ENCODE assay signal across 8 cellular contexts in the genomic region with DNA sequence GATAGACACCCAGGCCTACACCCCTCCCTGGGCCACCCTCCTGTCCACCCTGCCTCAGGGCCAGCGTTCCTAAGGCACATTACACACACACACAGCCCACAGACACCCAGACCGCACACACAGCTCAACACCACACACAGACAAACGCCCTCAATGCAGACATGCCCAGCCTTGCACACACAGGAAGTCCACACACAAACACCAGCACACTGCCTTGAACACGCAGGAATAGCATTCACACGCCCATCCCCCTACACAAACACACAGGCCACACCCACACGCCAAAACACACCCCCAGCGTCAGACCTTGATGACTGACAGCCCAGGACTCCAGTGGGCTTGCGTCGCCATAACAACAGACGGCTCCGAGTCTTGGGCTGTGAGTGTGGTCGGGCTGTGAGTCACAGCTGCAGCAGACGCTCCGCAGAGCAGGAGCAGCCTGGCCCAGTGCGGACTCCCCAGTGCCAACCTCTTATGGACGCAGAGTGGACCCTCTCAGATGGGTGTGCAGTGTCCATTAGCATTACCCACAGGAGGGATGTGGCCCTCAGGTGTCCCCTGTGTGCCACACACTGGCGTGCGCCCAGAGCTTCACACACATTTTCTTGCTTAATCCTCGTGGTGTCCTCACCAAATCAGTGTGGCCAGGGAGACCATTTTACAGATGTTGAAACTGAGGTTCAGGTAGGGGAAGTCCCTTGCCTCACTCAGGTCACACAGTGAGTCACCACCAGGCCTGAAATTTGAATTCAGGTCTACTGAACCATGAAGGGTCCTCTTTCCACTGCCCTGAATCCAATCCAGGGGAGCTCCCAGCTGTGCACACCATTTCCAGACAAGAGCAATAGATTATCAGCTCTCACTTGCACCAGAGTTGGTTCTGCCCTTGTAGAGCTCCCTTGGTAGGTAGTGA. TPM values are rescaled to one million over a fixed set of nuclear protein-coding genes. Genes with fewer than 3 reads are reported as not detected.
DNase-seq lines count a peak whose midpoint lies in the region; ATAC-seq and TF ChIP-seq lines count a peak whose summit lies in the region.

No MANE protein-coding gene starts in this region.

- H3K27me3 ChIP-seq in DOHH2 (ENCODE audit: control insufficient read depth, low read length) (no peaks in the 10 kb centered on the region), kidney epithelial cell (ENCODE audit: control insufficient read depth, insufficient read depth, low read length) (peaks cover 2% of the 10 kb centered on the region)

- H3K27ac Mint-ChIP-seq in IgD-negative memory B cell: peak overlapping the region; percentile 3 to 67 (median 4)
- H3K27ac Mint-ChIP-seq in T-helper 2 cell treated with Interferon-gamma antibody and Interleukin-4, amounts not matched to agents 5 μg/mL and 100 μg/mL, for 36 hours: peak overlapping the region; percentile 18

- H3K4me3 ChIP-seq in DOHH2 (ENCODE audit: low read length) (no peak overlapping the region; the same call in 1 of the 2 replicates), kidney epithelial cell (ENCODE audit: low read depth, low read length) (no peak overlapping the region)

- no peaks in the 10 kb centered on the region for H3K9me3 ChIP-seq in DOHH2 (ENCODE audit: control insufficient read depth, insufficient read depth, low read length)

- no peak for TF ChIP-seq CTCF in DOHH2 (IDR thresholded peaks at IDR 0.05; ENCODE audit: low read depth, low read length, poor library complexity, severe bottlenecking)
- TF ChIP-seq CTCF in kidney epithelial cell (IDR thresholded peaks at IDR 0.05; ENCODE audit: insufficient read depth, low read length, poor library complexity, severe bottlenecking): no peak

- H3K36me3 ChIP-seq in DOHH2 (ENCODE audit: control insufficient read depth, low read length) (no peaks in the 10 kb centered on the region), kidney epithelial cell (ENCODE audit: control insufficient read depth, insufficient read depth, low read length) (no peaks in the 10 kb centered on the region)

- H3F3A ChIP-seq in DOHH2 (ENCODE audit: control insufficient read depth, insufficient read depth): no peaks in the 10 kb centered on the region; the same call in 1 of the 2 replicates

- no peaks in the 10 kb centered on the region for H3K36me3 Mint-ChIP-seq in IgD-negative memory B cell
- no peaks in the 10 kb centered on the region for H3K36me3 Mint-ChIP-seq in T-helper 2 cell treated with Interferon-gamma antibody and Interleukin-4, amounts not matched to agents 5 μg/mL and 100 μg/mL, for 36 hours (ENCODE audit: low read depth)

- peaks cover 3% of the 10 kb centered on the region for H3K27me3 Mint-ChIP-seq in IgD-negative memory B cell
- H3K27me3 Mint-ChIP-seq in T-helper 2 cell treated with Interferon-gamma antibody and Interleukin-4, amounts not matched to agents 5 μg/mL and 100 μg/mL, for 36 hours (ENCODE audit: low read depth): no peaks in the 10 kb centered on the region

- no peak overlapping the region for H3K27ac ChIP-seq in DOHH2 (ENCODE audit: low read depth, low read length)

- DNase-seq in T-helper 2 cell treated with Interferon-gamma antibody and Interleukin-4, amounts not matched to agents 5 μg/mL and 100 μg/mL, for 36 hours (ENCODE audit: low spot score): peak; percentile 71
- DNase-seq in anterior cingulate cortex (lab: John Stamatoyannopoulos, UW): peak in 48 of 58 donors; percentile 10 to 87 (median 49)
- peak; percentile 98 for DNase-seq in kidney epithelial cell (ENCODE audit: low read depth)
- DNase-seq in stimulated activated CD4-positive, alpha-beta T cell treated with anti-CD3 and anti-CD28 coated beads, TNF-alpha, amount 100 ng/mL, for 4 hours (ENCODE audit: low read depth in 3 of 3): peak; percentile 22 to 62 (median 48)
- no peak for DNase-seq in superior temporal gyrus (ENCODE audit: extremely low spot score)

- peaks cover 16 to 23% (median 17%) of the 10 kb centered on the region in 3 donors for H3K4me1 Mint-ChIP-seq in IgD-negative memory B cell
- peaks cover 10% of the 10 kb centered on the region for H3K4me1 Mint-ChIP-seq in T-helper 2 cell treated with Interferon-gamma antibody and Interleukin-4, amounts not matched to agents 5 μg/mL and 100 μg/mL, for 36 hours (ENCODE audit: low read depth)

- no peaks in the 10 kb centered on the region for H4K20me1 ChIP-seq in DOHH2 (ENCODE audit: control insufficient read depth, insufficient read depth, low read depth, low read length)

- H3K9me2 ChIP-seq in DOHH2 (replicated peaks; ENCODE audit: control insufficient read depth, low read length): no peaks in the 10 kb centered on the region

- H3K4me3 Mint-ChIP-seq in IgD-negative memory B cell: peak overlapping the region; percentile 21 to 82 (median 60)
- peak overlapping the region; percentile 3 for H3K4me3 Mint-ChIP-seq in T-helper 2 cell treated with Interferon-gamma antibody and Interleukin-4, amounts not matched to agents 5 μg/mL and 100 μg/mL, for 36 hours

- peak overlapping the region; percentile 59 for H3K4me2 ChIP-seq in DOHH2 (ENCODE audit: low read length)

- peaks cover 0 to 10% (median 4%) of the 10 kb centered on the region in 3 donors for H3K9me3 Mint-ChIP-seq in IgD-negative memory B cell
- H3K9me3 Mint-ChIP-seq in T-helper 2 cell treated with Interferon-gamma antibody and Interleukin-4, amounts not matched to agents 5 μg/mL and 100 μg/mL, for 36 hours: peaks cover 11% of the 10 kb centered on the region

- ATAC-seq in GM21515 (IDR thresholded peaks at IDR 0.05; ENCODE audit: unreplicated experiment): peak; percentile 76

- H3K79me2 ChIP-seq in DOHH2 (ENCODE audit: control insufficient read depth, low read length): no peaks in the 10 kb centered on the region

- H3K4me1 ChIP-seq in DOHH2 (ENCODE audit: control insufficient read depth, low read length): peaks cover 37% of the 10 kb centered on the region

RNA-seq across cellular contexts. Expression of gene RAI1, which starts 17.8 kb away (rescaled TPM):
- 3.0 TPM for polyA plus RNA-seq in IgD-negative memory B cell
- total RNA-seq in kidney epithelial cell: 31.3 and 35.0 TPM in 2 replicates
